ENCODE assay signal across 8 cellular contexts in genomic region chr9:71766663-71767062, GRCh38. TPM values are rescaled to one million over a fixed set of nuclear protein-coding genes. Genes with fewer than 3 reads are reported as not detected.
A peak's percentile ranks its signal among the peaks of the same experiment; 100 is the strongest.
DNase-seq lines count a peak whose midpoint lies in the region; ATAC-seq and TF ChIP-seq lines count a peak whose summit lies in the region.

No MANE protein-coding gene starts in this region.

- H3K27me3 Mint-ChIP-seq in CD8-positive, alpha-beta T cell (ENCODE audit: low read depth), result no peaks in the 10 kb centered on the region

- TF ChIP-seq CTCF in CD8-positive, alpha-beta T cell (IDR thresholded peaks at IDR 0.05), result no peak
- TF ChIP-seq CTCF in brain microvascular endothelial cell (IDR thresholded peaks at IDR 0.05; ENCODE audit: low read depth, low read length, missing control alignments), result no peak

- intact Hi-C loops in CD8-positive, alpha-beta T cell (cut with DNase I, micrococcal nuclease), result loop anchor here (1.0 to 10.0 kb wide), 9 partner anchors 10 to 1354 kb away; partner anchors contain the start of genes ZFAND5 (in 2 of the 2), ABHD17B (in 1 of the 2), C9orf85 (in 1 of the 2) and KLF9 (in 1 of the 2)

- peaks cover 13% of the 10 kb centered on the region for H3K36me3 Mint-ChIP-seq in CD8-positive, alpha-beta T cell

- H3K18ac ChIP-seq in mesendoderm (ENCODE audit: low read length), result no peak overlapping the region

- H4K8ac ChIP-seq in mesendoderm (ENCODE audit: low read depth, low read length), result no peak overlapping the region

- H2BK120ac ChIP-seq in mesendoderm (ENCODE audit: low read depth, low read length), result no peak overlapping the region

- H3K56ac ChIP-seq in mesendoderm (ENCODE audit: low read length), result peak overlapping the region; percentile 49

- WGBS in mesendoderm (ENCODE audit: extremely low coverage, insufficient coverage, low lambda C conversion rate), result no CpG with 5 or more reads among the region's 4 CpGs

- H3K4me2 ChIP-seq in mesendoderm (ENCODE audit: low read length), result peak overlapping the region; percentile 30

- peaks cover 51% of the 10 kb centered on the region for H3K79me2 ChIP-seq in mesendoderm (ENCODE audit: control insufficient read depth, insufficient read depth, low read length)

- no peaks in the 10 kb centered on the region for H3K9me3 Mint-ChIP-seq in CD8-positive, alpha-beta T cell

- peak overlapping the region; percentile 62 for H3K4me3 ChIP-seq in CD8-positive, alpha-beta T cell (ENCODE audit: low read depth, low read length)
- H3K4me3 ChIP-seq in brain microvascular endothelial cell (ENCODE audit: low read depth, low read length) (peak overlapping the region; percentile 80), mesendoderm (ENCODE audit: low read length) (peak overlapping the region; percentile 52)

- H3K27ac ChIP-seq in CD8-positive, alpha-beta T cell (ENCODE audit: low read depth, low read length), result peak overlapping the region; percentile 73
- H3K27ac ChIP-seq in brain microvascular endothelial cell, result no peak overlapping the region
- H3K27ac ChIP-seq in mesendoderm (ENCODE audit: low read depth, low read length), result no peak overlapping the region

- POLR2A ChIA-PET in CD8-positive, alpha-beta T cell (lab: Charles Lee), result interaction anchor here (0.8 to 4.3 kb wide), 8 partner anchors 10 to 146 kb away, joined by 3 to 46 read pairs (median 6); partner anchors contain the start of genes ABHD17B and C9orf85

- no peaks in the 10 kb centered on the region for H3K36me3 ChIP-seq in CD8-positive, alpha-beta T cell (ENCODE audit: insufficient read depth, low read length)
- H3K36me3 ChIP-seq in brain microvascular endothelial cell (replicated peaks), result no peaks in the 10 kb centered on the region
- no peaks in the 10 kb centered on the region for H3K36me3 ChIP-seq in mesendoderm (ENCODE audit: control insufficient read depth, insufficient read depth, low read length)

- no peak overlapping the region for H2BK5ac ChIP-seq in mesendoderm (ENCODE audit: low read length)

- ATAC-seq in CD8-positive, alpha-beta T cell, result no peak
- ATAC-seq in HG02610 (IDR thresholded peaks at IDR 0.05; ENCODE audit: unreplicated experiment), result peak; percentile 44
- no peak for ATAC-seq in GM18861 (IDR thresholded peaks at IDR 0.05; ENCODE audit: unreplicated experiment)

- peak overlapping the region; percentile 89 for H3K27ac Mint-ChIP-seq in CD8-positive, alpha-beta T cell

- peaks cover 8% of the 10 kb centered on the region for H3K79me1 ChIP-seq in mesendoderm (ENCODE audit: low read length)

- in situ Hi-C loops in brain microvascular endothelial cell (cut with HindIII; ENCODE audit: low pct_ligation_motif_present, low sequenced_read_pairs), result no loop called here

- peak in 2 of 7 experiments; percentile 20 to 29 for DNase-seq in CD8-positive, alpha-beta T cell
- DNase-seq in brain microvascular endothelial cell (no peak), mesendoderm (no peak), NCI-H2196 (lab: John Stamatoyannopoulos, UW; ENCODE audit: unreplicated experiment) (no peak), NK-92 (lab: John Stamatoyannopoulos, UW; ENCODE audit: unreplicated experiment) (no peak), NCI-H226 (no peak)

- H3K23ac ChIP-seq in mesendoderm (ENCODE audit: low read length), result peak overlapping the region; percentile 48

- H4K5ac ChIP-seq in mesendoderm (ENCODE audit: low read length), result no peak overlapping the region

- H3K27me3 ChIP-seq in CD8-positive, alpha-beta T cell (ENCODE audit: insufficient read depth, low read length), result no peaks in the 10 kb centered on the region
- H3K27me3 ChIP-seq in brain microvascular endothelial cell (replicated peaks) (no peaks in the 10 kb centered on the region), mesendoderm (ENCODE audit: insufficient read depth, low read length, poor library complexity) (no peaks in the 10 kb centered on the region)

- no peak overlapping the region for H3K4ac ChIP-seq in mesendoderm (ENCODE audit: low read depth, low read length)

- H3K4me1 ChIP-seq in CD8-positive, alpha-beta T cell (ENCODE audit: insufficient read depth, low read length), result peaks cover 54% of the 10 kb centered on the region
- H3K4me1 ChIP-seq in mesendoderm (ENCODE audit: control insufficient read depth, low read depth, low read length), result peaks cover 8% of the 10 kb centered on the region

- H2AK5ac ChIP-seq in mesendoderm (ENCODE audit: low read length), result no peak overlapping the region

- peaks cover 61% of the 10 kb centered on the region for H3K4me1 Mint-ChIP-seq in CD8-positive, alpha-beta T cell (ENCODE audit: low read depth)

- H3K9ac ChIP-seq in mesendoderm (ENCODE audit: low read length), result peak overlapping the region; percentile 71

- no peaks in the 10 kb centered on the region for H3K9me3 ChIP-seq in CD8-positive, alpha-beta T cell (ENCODE audit: low read length)

- H2BK15ac ChIP-seq in mesendoderm (replicated peaks; ENCODE audit: low read depth), result peak overlapping the region; percentile 39

- CTCF ChIA-PET in CD8-positive, alpha-beta T cell (lab: Charles Lee), result interaction anchor here (0.9 to 7.0 kb wide), 13 partner anchors 11 to 258 kb away, joined by 3 to 88 read pairs (median 4); no protein-coding TSS in a partner anchor

- peak overlapping the region; percentile 91 for H3K4me3 Mint-ChIP-seq in CD8-positive, alpha-beta T cell

RNA-seq across cellular contexts. Expression of gene CEMIP2, which starts 1.6 kb away (rescaled TPM):
- total RNA-seq in CD8-positive, alpha-beta T cell, result 100 to 1,000 TPM; 286 to 313 TPM
- polyA plus RNA-seq in mesendoderm (2013, experiment 1 of 2), result 48.1 TPM
- 48.6 TPM for polyA plus RNA-seq in mesendoderm (2013, experiment 2 of 2)
